11 cellular contexts compared by ENCODE assay signal in the genomic region with DNA sequence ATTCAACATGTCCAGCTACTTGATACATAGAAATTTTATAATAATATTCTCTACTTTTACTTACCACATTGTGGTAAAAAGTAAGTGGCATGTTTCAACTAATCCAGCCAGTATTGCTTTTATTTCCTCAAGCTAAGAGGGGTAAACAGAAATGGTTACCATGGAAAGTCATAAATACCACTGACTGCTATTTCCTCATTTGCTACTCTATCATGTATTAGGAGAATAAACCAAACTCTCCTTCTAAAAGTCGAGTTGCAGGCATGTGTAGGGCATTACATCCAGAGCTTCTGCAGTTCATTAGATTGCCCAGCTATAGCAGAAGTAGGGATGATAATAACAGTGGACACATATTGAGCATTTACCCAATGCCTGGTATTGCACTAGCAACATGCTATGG.
DNase-seq lines count a peak whose midpoint lies in the region; ATAC-seq, FAIRE-seq and TF ChIP-seq lines count a peak whose summit lies in the region.
"Had no signal": no experiment of that assay in that cellular context is flagged by ENCODE, and none has a peak within 500 bp of the region (broad histone marks: within the 10 kb centered on the region; RNA-seq: fewer than 3 reads in every experiment).

No MANE protein-coding gene starts in this region.

- H3K9me3 ChIP-seq in sigmoid colon, result no peaks in the 10 kb centered on the region
- H3K9me3 ChIP-seq: tibial nerve had no signal

- peak overlapping the region in 1 of 10 donors; percentile 6 for H3K4me3 Mint-ChIP-seq in naive thymus-derived CD8-positive, alpha-beta T cell
- no peak overlapping the region for H3K4me3 Mint-ChIP-seq in stimulated activated effector memory CD8-positive, alpha-beta T cell treated with anti-CD3 and anti-CD28 coated beads, Interleukin-12 subunit alpha, Interleukin-12 subunit beta, amount 100 ng/mL, for 72 hours
- H3K4me3 Mint-ChIP-seq: brain had no signal

- POLR2A ChIA-PET in naive thymus-derived CD8-positive, alpha-beta T cell (lab: Charles Lee), result interaction anchor here (0.6 to 1.1 kb wide), 2 partner anchors 93 to 123 kb away, joined by 3 read pairs; no protein-coding TSS in a partner anchor

- peaks cover 0 to 12% (median 5%) of the 10 kb centered on the region in 4 donors for H3K4me1 ChIP-seq in sigmoid colon

- no peak overlapping the region for H3K27ac ChIP-seq in sigmoid colon

- ATAC-seq in HG03442 (IDR thresholded peaks at IDR 0.05; ENCODE audit: unreplicated experiment) (peak; percentile 51), HG03139 (IDR thresholded peaks at IDR 0.05; ENCODE audit: unreplicated experiment) (no peak), HG02885 (IDR thresholded peaks at IDR 0.05; ENCODE audit: poor library complexity, unreplicated experiment) (no peak)
- ATAC-seq in naive thymus-derived CD8-positive, alpha-beta T cell, result peak in 1 of 2 donors; percentile 72
- ATAC-seq in stimulated activated effector memory CD8-positive, alpha-beta T cell treated with anti-CD3 and anti-CD28 coated beads, Interleukin-12 subunit alpha, Interleukin-12 subunit beta, amount 100 ng/mL, for 72 hours, result no peak

- H3K9me3 Mint-ChIP-seq in naive thymus-derived CD8-positive, alpha-beta T cell, result peaks cover 0 to 4% (median 0%) of the 10 kb centered on the region in 9 donors
- H3K9me3 Mint-ChIP-seq in stimulated activated effector memory CD8-positive, alpha-beta T cell treated with anti-CD3 and anti-CD28 coated beads, Interleukin-12 subunit alpha, Interleukin-12 subunit beta, amount 100 ng/mL, for 72 hours, result no peaks in the 10 kb centered on the region
- H3K9me3 Mint-ChIP-seq: brain had no signal

- no peak overlapping the region for H3K4me3 ChIP-seq in bronchial epithelial cell (ENCODE audit: low read depth, low read length)
- H3K4me3 ChIP-seq in sigmoid colon, result no peak overlapping the region
- H3K4me3 ChIP-seq: tibial nerve had no signal

- peaks cover 0 to 26% (median 24%) of the 10 kb centered on the region in 3 donors for H3K36me3 Mint-ChIP-seq in naive thymus-derived CD8-positive, alpha-beta T cell
- no peaks in the 10 kb centered on the region for H3K36me3 Mint-ChIP-seq in stimulated activated effector memory CD8-positive, alpha-beta T cell treated with anti-CD3 and anti-CD28 coated beads, Interleukin-12 subunit alpha, Interleukin-12 subunit beta, amount 100 ng/mL, for 72 hours
- H3K36me3 Mint-ChIP-seq: brain had no signal

- H3K27me3 ChIP-seq in bronchial epithelial cell (ENCODE audit: control insufficient read depth, insufficient read depth, low read length), result no peaks in the 10 kb centered on the region
- no peaks in the 10 kb centered on the region for H3K27me3 ChIP-seq in sigmoid colon
- H3K27me3 ChIP-seq: tibial nerve had no signal

- H3K4me1 Mint-ChIP-seq in naive thymus-derived CD8-positive, alpha-beta T cell, result peaks cover 28 to 73% (median 65%) of the 10 kb centered on the region in 4 donors
- H3K4me1 Mint-ChIP-seq in stimulated activated effector memory CD8-positive, alpha-beta T cell treated with anti-CD3 and anti-CD28 coated beads, Interleukin-12 subunit alpha, Interleukin-12 subunit beta, amount 100 ng/mL, for 72 hours, result peaks cover 31% of the 10 kb centered on the region

- no peak for TF ChIP-seq EP300 in sigmoid colon (IDR thresholded peaks at IDR 0.05)

- TF ChIP-seq CTCF in bronchial epithelial cell (IDR thresholded peaks at IDR 0.05; ENCODE audit: insufficient read depth, low read length, severe bottlenecking), result no peak
- no peak for TF ChIP-seq CTCF in sigmoid colon (IDR thresholded peaks at IDR 0.05)

- no peak for FAIRE-seq in bronchial epithelial cell (lab: Jason Lieb, UNC)

- no peak for TF ChIP-seq POLR2A in sigmoid colon (IDR thresholded peaks at IDR 0.05)

- H3K27me3 Mint-ChIP-seq in naive thymus-derived CD8-positive, alpha-beta T cell, result no peaks in the 10 kb centered on the region

- H3K27ac Mint-ChIP-seq in naive thymus-derived CD8-positive, alpha-beta T cell, result peak overlapping the region in 8 of 10 donors; percentile 26 to 89 (median 50)
- no peak overlapping the region for H3K27ac Mint-ChIP-seq in stimulated activated effector memory CD8-positive, alpha-beta T cell treated with anti-CD3 and anti-CD28 coated beads, Interleukin-12 subunit alpha, Interleukin-12 subunit beta, amount 100 ng/mL, for 72 hours

- WGBS in sigmoid colon, 2 donors, result 0 to 3% methylated on average over 1 of the region's 1 CpG

- intact Hi-C loops in sigmoid colon (cut with DNase I), result no loop called here

- H3K36me3 ChIP-seq in bronchial epithelial cell (ENCODE audit: control insufficient read depth, insufficient read depth, low read length) (no peaks in the 10 kb centered on the region), sigmoid colon (no peaks in the 10 kb centered on the region)
- H3K36me3 ChIP-seq: tibial nerve had no signal

- DNase-seq in GM04503 (ENCODE audit: low read depth) (peak; percentile 40), bronchial epithelial cell (ENCODE audit: low read depth) (peak; percentile 73), sigmoid colon (no peak)
- DNase-seq in naive thymus-derived CD8-positive, alpha-beta T cell, result no peak
- no peak for DNase-seq in stimulated activated effector memory CD8-positive, alpha-beta T cell treated with anti-CD3 and anti-CD28 coated beads, Interleukin-12 subunit alpha, Interleukin-12 subunit beta, amount 100 ng/mL, for 72 hours (ENCODE audit: low spot score in 2 of 2)
- DNase-seq: NK-92 treated with Interleukin-12 subunit alpha and Interleukin-12 subunit beta, amount 100 ng/mL, for 24 hours had no signal

Comparison
In these comparisons a context has a peak if more than half of its experiments do, and no peak if none do; other contexts are left out.
1. DNase-seq: peak in GM04503 (single experiment) and bronchial epithelial cell (single experiment); none in naive thymus-derived CD8-positive, alpha-beta T cell (0 of 10), stimulated activated effector memory CD8-positive, alpha-beta T cell treated with anti-CD3 and anti-CD28 coated beads, Interleukin-12 subunit alpha, Interleukin-12 subunit beta, amount 100 ng/mL, for 72 hours (0 of 2) and sigmoid colon (single experiment).